In genomic region chr3:194521514-194522260, GRCh38 we compare ENCODE assay signal across 13 cellular contexts. TPM values are rescaled to one million over a fixed set of nuclear protein-coding genes. Genes with fewer than 3 reads are reported as not detected.
DNase-seq lines count a peak whose midpoint lies in the region; ATAC-seq, FAIRE-seq and TF ChIP-seq lines count a peak whose summit lies in the region.
"Had no signal": no experiment of that assay in that cellular context is flagged by ENCODE, and none has a peak within 500 bp of the region (broad histone marks: within the 10 kb centered on the region; RNA-seq: fewer than 3 reads in every experiment).

No MANE protein-coding gene starts in this region.

- no peaks in the 10 kb centered on the region for H3K79me2 ChIP-seq in OCI-LY3 (ENCODE audit: low read length)
- no peaks in the 10 kb centered on the region for H3K79me2 ChIP-seq in endothelial cell of umbilical vein (ENCODE audit: control insufficient read depth, insufficient read depth, low read length)

- dilution Hi-C loops in endothelial cell of umbilical vein (cut with MboI; ENCODE audit: extremely low pct_ligation_motif_present, low sequenced_read_pairs), result no loop called here

- peak overlapping the region; percentile 98 for H3K27ac Mint-ChIP-seq in Caco-2 (ENCODE audit: unreplicated experiment)
- H3K27ac Mint-ChIP-seq: memory B cell, progenitor cell of endocrine pancreas had no signal

- no peaks in the 10 kb centered on the region for H3K27me3 Mint-ChIP-seq in Caco-2 (ENCODE audit: insufficient read depth, unreplicated experiment)
- H3K27me3 Mint-ChIP-seq: progenitor cell of endocrine pancreas had no signal

- H3K27me3 ChIP-seq in Caco-2 (replicated peaks; ENCODE audit: control insufficient read depth, insufficient read depth, low read length), result no peaks in the 10 kb centered on the region
- peaks cover 11% of the 10 kb centered on the region for H3K27me3 ChIP-seq in OCI-LY3 (ENCODE audit: low read depth, low read length)
- no peaks in the 10 kb centered on the region for H3K27me3 ChIP-seq in endothelial cell of umbilical vein (ENCODE audit: control insufficient read depth in 2 of 2, insufficient read depth in 2 of 2, low read length in 2 of 2)

- H3K4me3 ChIP-seq in Caco-2 (ENCODE audit: low read depth, low read length) (peak overlapping the region; percentile 42), OCI-LY3 (ENCODE audit: low read length) (peak overlapping the region; percentile 41), endothelial cell of umbilical vein (replicated peaks in 1 of 3; ENCODE audit: insufficient read depth in 1 of 3, low read depth in 1 of 3, low read length in 3 of 3) (no peak overlapping the region)

- H3K27ac ChIP-seq in OCI-LY3 (ENCODE audit: low read length) (no peak overlapping the region), endothelial cell of umbilical vein (ENCODE audit: insufficient read depth, low read depth, low read length) (peak overlapping the region; percentile 60)

- BruUV-seq in Caco-2 (replicated peaks; lab: Mats Ljungman, UMichigan) (no TSS peak), endothelial cell of umbilical vein (replicated peaks; lab: Mats Ljungman, UMichigan) (no TSS peak)

- ATAC-seq in HG03520 (IDR thresholded peaks at IDR 0.05; ENCODE audit: unreplicated experiment), result no peak

- H3K36me3 ChIP-seq in Caco-2 (ENCODE audit: control insufficient read depth, insufficient read depth, low read length), result no peaks in the 10 kb centered on the region
- no peaks in the 10 kb centered on the region for H3K36me3 ChIP-seq in OCI-LY3 (replicated peaks; ENCODE audit: low read depth, low read length)
- H3K36me3 ChIP-seq in endothelial cell of umbilical vein (ENCODE audit: control insufficient read depth in 2 of 2, extremely low read depth in 1 of 2, insufficient read depth in 2 of 2, low read length in 2 of 2), result no peaks in the 10 kb centered on the region

- peaks cover 52% of the 10 kb centered on the region for H3K4me1 ChIP-seq in Caco-2
- peaks cover 18% of the 10 kb centered on the region for H3K4me1 ChIP-seq in OCI-LY3 (ENCODE audit: low read length)
- peaks cover 27% of the 10 kb centered on the region for H3K4me1 ChIP-seq in endothelial cell of umbilical vein (ENCODE audit: control insufficient read depth, extremely low read depth, insufficient read depth, low read length)

- H2AFZ ChIP-seq in OCI-LY3 (ENCODE audit: low read depth, low read length) (no peak overlapping the region), endothelial cell of umbilical vein (ENCODE audit: low read depth, low read length) (no peak overlapping the region)

- H3K4me3 Mint-ChIP-seq in Caco-2 (ENCODE audit: unreplicated experiment), result peak overlapping the region; percentile 71
- H3K4me3 Mint-ChIP-seq: memory B cell had no signal

- POLR2A ChIA-PET in Caco-2 (lab: Charles Lee), result interaction anchor here (1.4 kb wide), 1 partner anchor 15 kb away, joined by 9 read pairs; no protein-coding TSS in a partner anchor
- POLR2A ChIA-PET in endothelial cell of umbilical vein (lab: Charles Lee), result interaction anchor here (0.6 kb wide), 1 partner anchor 11 kb away, joined by 3 read pairs; no protein-coding TSS in a partner anchor

- H3K9me3 ChIP-seq in Caco-2 (no peaks in the 10 kb centered on the region), OCI-LY3 (ENCODE audit: insufficient read depth, low read length) (no peaks in the 10 kb centered on the region), endothelial cell of umbilical vein (replicated peaks; ENCODE audit: control insufficient read depth, insufficient read depth, low read length) (no peaks in the 10 kb centered on the region)

- peaks cover 11% of the 10 kb centered on the region for H3K36me3 Mint-ChIP-seq in Caco-2 (ENCODE audit: insufficient read depth, unreplicated experiment)

- CTCF ChIA-PET in Caco-2 (lab: Charles Lee) (interaction anchor here (1.4 kb wide), 1 partner anchor 15 kb away, joined by 10 read pairs; no protein-coding TSS in a partner anchor), endothelial cell of umbilical vein (lab: Charles Lee) (interaction anchor here (0.9 to 1.5 kb wide), 6 partner anchors 24 to 54 kb away, joined by 3 to 5 read pairs (median 4); no protein-coding TSS in a partner anchor)

- H4K20me1 ChIP-seq in OCI-LY3 (ENCODE audit: insufficient read depth, low read length) (no peaks in the 10 kb centered on the region), endothelial cell of umbilical vein (replicated peaks; ENCODE audit: control insufficient read depth, extremely low read depth, insufficient read depth, low read length) (no peaks in the 10 kb centered on the region)

- peaks cover 13% of the 10 kb centered on the region for H3K9me3 Mint-ChIP-seq in Caco-2 (ENCODE audit: unreplicated experiment)
- H3K9me3 Mint-ChIP-seq: memory B cell had no signal

- TF ChIP-seq CTCF in Caco-2 (IDR thresholded peaks at IDR 0.05; ENCODE audit: insufficient read depth in 1 of 2, low read depth in 1 of 2, low read length in 1 of 2, severe bottlenecking in 1 of 2, unreplicated experiment in 1 of 2), result no peak
- no peak for TF ChIP-seq CTCF in OCI-LY3 (IDR thresholded peaks at IDR 0.05; ENCODE audit: low read depth, low read length)
- no peak for TF ChIP-seq CTCF in endothelial cell of umbilical vein (IDR thresholded peaks at IDR 0.05; ENCODE audit: extremely low read depth in 1 of 2, insufficient read depth in 1 of 2, low read depth in 1 of 2, low read length in 2 of 2)

- TF ChIP-seq POLR2A in endothelial cell of umbilical vein (IDR thresholded peaks at IDR 0.05; ENCODE audit: low read depth, low read length), result no peak

- DNase-seq in Caco-2 (no peak), endothelial cell of umbilical vein (ENCODE audit: low read depth, low spot score) (peak; percentile 69), lung microvascular endothelial cell (ENCODE audit: low read depth in 2 of 2) (peak; percentile 49 to 81), germinal center (ENCODE audit: low spot score) (no peak), HUDEP-2 (lab: John Stamatoyannopoulos, UW; ENCODE audit: unreplicated experiment in 76 of 76) (no peak), AML-193 (lab: John Stamatoyannopoulos, UW) (no peak)
- DNase-seq: activated gamma-delta T cell treated with Interleukin-2 at 50 U/mL for 16 hours, hippocampal formation had no signal

- H3K9me1 ChIP-seq in endothelial cell of umbilical vein (replicated peaks; ENCODE audit: control insufficient read depth, extremely low read depth, insufficient read depth, low read length), result no peaks in the 10 kb centered on the region

- FAIRE-seq in endothelial cell of umbilical vein (lab: Jason Lieb, UNC), result peak; percentile 26
- FAIRE-seq: HTR-8/SVneo had no signal

- intact Hi-C loops in Caco-2 (cut with micrococcal nuclease; ENCODE audit: unreplicated experiment), result loop anchor here (2.0 kb wide), 1 partner anchor 81 kb away; no protein-coding TSS in a partner anchor
- intact Hi-C loops in endothelial cell of umbilical vein (cut with micrococcal nuclease), result no loop called here

- H3K9ac ChIP-seq in OCI-LY3 (ENCODE audit: low read length) (no peak overlapping the region), endothelial cell of umbilical vein (replicated peaks; ENCODE audit: extremely low read depth, insufficient read depth, low read length) (no peak overlapping the region)

- peaks cover 23% of the 10 kb centered on the region for H3K4me1 Mint-ChIP-seq in Caco-2 (ENCODE audit: low read depth, unreplicated experiment)

- H3K4me2 ChIP-seq in OCI-LY3 (ENCODE audit: low read length) (peak overlapping the region; percentile 70), endothelial cell of umbilical vein (ENCODE audit: insufficient read depth, low read length) (peak overlapping the region; percentile 40)

TF ChIP-seq in endothelial cell of umbilical vein, 7 proteins besides CTCF, POLR2A, EP300 and RAD21:
- peak; percentile 21 for TF ChIP-seq FOS (IDR thresholded peaks at IDR 0.05; ENCODE audit: borderline replicate concordance, insufficient read depth, low read length)
- no peak for TF ChIP-seq POLR2AphosphoS5 (IDR thresholded peaks at IDR 0.05; ENCODE audit: insufficient read depth, low read depth, low read length)
- TF ChIP-seq GATA2 (IDR thresholded peaks at IDR 0.05; ENCODE audit: insufficient read depth, insufficient read length, low read depth, low read length), result peak; percentile 41
- no peak for TF ChIP-seq MYC (IDR thresholded peaks at IDR 0.05; ENCODE audit: low read depth, low read length)
- peak; percentile 14 for TF ChIP-seq JUN (IDR thresholded peaks at IDR 0.05; ENCODE audit: borderline replicate concordance, insufficient read depth, insufficient read length, low read depth)
- no peak for TF ChIP-seq EZH2 (IDR thresholded peaks at IDR 0.05; ENCODE audit: borderline replicate concordance, low read depth, low read length, severe bottlenecking)
- no peak for TF ChIP-seq MAX (IDR thresholded peaks at IDR 0.05; ENCODE audit: insufficient read depth, insufficient read length)
TF ChIP-seq in endothelial cell of umbilical vein: peak in this region for 3.

RNA-seq across cellular contexts. Expression of gene ATP13A3, which starts 34.9 kb away (rescaled TPM):
- total RNA-seq in Caco-2 (2022) (181 and 183 TPM in 2 replicates), endothelial cell of umbilical vein (56.8 and 59.0 TPM in 2 replicates), lung microvascular endothelial cell (71.7 and 121 TPM in 2 replicates)
- polyA plus RNA-seq in endothelial cell of umbilical vein, result 10.4 and 12.0 TPM in 2 replicates
- polyA plus RNA-seq in endothelial cell of umbilical vein (2011; cell fraction: cytosol; rRNA removed), result 14.0 and 14.8 TPM in 2 replicates
- 31.6 and 47.8 TPM in 2 replicates for polyA plus RNA-seq in endothelial cell of umbilical vein (2011; cell fraction: nucleus; rRNA removed)
- 23.3 and 38.7 TPM in 2 replicates for polyA plus RNA-seq in endothelial cell of umbilical vein (2012)
- polyA minus RNA-seq in endothelial cell of umbilical vein, result 47.0 and 56.5 TPM in 2 replicates
- polyA minus RNA-seq in endothelial cell of umbilical vein (2011; cell fraction: cytosol; rRNA and poly(A)+ RNA removed), result 84.8 TPM
- polyA minus RNA-seq in endothelial cell of umbilical vein (2011; cell fraction: nucleus; rRNA and poly(A)+ RNA removed), result 70.9 and 131 TPM in 2 replicates

Comparison
In these comparisons a context has a peak if more than half of its experiments do, and no peak if none do; other contexts are left out.
1. DNase-seq: peak in endothelial cell of umbilical vein (single experiment) and lung microvascular endothelial cell (2 of 2); none in Caco-2 (0 of 2), germinal center (single experiment), HUDEP-2 (0 of 76) and AML-193 (0 of 2).
2. H3K4me3 ChIP-seq: peak in Caco-2 (single experiment) and OCI-LY3 (single experiment); none in endothelial cell of umbilical vein (0 of 3).